In the genomic region with DNA sequence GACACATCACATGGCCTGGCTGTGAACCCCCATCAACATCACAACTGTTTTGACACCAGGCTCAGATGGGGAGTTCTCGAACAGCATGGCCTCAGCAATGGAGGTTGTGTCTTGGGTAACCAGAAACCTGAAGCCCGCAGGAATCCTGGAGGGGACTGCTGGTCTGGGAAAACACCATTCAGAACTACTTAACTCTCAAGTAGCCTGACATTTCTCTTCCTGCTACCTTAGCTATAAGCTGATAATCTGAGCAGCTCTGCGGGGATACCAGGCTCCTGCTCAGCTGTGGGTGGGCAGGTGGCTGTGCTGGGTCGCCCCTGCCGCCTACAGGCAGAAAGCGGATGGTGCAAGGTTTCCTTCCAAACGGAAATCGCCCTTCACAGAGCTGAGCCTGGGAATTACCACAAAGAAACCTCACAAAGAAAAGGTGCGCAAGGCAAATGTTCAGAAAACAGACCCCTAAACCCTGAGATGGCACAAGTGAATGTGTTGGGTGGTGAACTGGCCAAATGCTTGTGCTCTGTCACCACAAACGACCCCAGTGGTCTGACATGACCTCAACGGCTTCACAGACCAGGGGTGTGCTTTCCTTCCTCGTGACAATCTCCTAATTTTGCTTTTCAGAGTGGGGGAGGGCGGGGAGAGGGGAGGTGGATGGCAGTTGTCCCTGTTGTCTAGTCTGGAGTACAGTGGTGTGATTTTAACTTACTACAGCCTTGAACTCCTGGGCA, we compare ENCODE assay signal across 1 cellular context.
TF ChIP-seq lines count a peak whose summit lies in the region.

No MANE protein-coding gene starts in this region.

TF ChIP-seq in HepG2, 621 proteins besides CTCF, POLR2A, EP300 and RAD21 (continued from another document and continues in another):
- TF ChIP-seq FOXA3 (CRISPR knock-in tag; IDR thresholded peaks at IDR 0.05) (0 out of 2 replicates have a peak, but pooled peaks have one; percentile 30), ZNF878 (CRISPR knock-in tag; IDR thresholded peaks at IDR 0.05) (no peak), ELF1 (CRISPR knock-in tag; IDR thresholded peaks at IDR 0.05) (no peak), AGO2 (optimal IDR thresholded peaks at IDR 0.05; ENCODE audit: low read depth, low read length) (peak; percentile 80), SIN3B (IDR thresholded peaks at IDR 0.05; ENCODE audit: low read length) (peak; percentile 56; the same call in 1 of the 2 replicates), POLR2G (IDR thresholded peaks at IDR 0.05; ENCODE audit: low read depth, low read length) (peak; percentile 43), PCBP1 (IDR thresholded peaks at IDR 0.05; ENCODE audit: borderline replicate concordance, low read depth, low read length) (no peak), HNRNPLL (IDR thresholded peaks at IDR 0.05; ENCODE audit: low read depth, low read length, poor library complexity, severe bottlenecking) (no peak), ZNF761 (CRISPR knock-in tag; conservative IDR thresholded peaks at IDR 0.05) (no peak; the same call in 1 of the 2 replicates), ZNF274 (CRISPR knock-in tag; IDR thresholded peaks at IDR 0.05) (no peak), HDAC6 (IDR thresholded peaks at IDR 0.05; ENCODE audit: low read depth, low read length) (no peak), SAFB2 (CRISPR knock-in tag; IDR thresholded peaks at IDR 0.05; ENCODE audit: borderline replicate concordance, low read depth) (peak; percentile 45; the same call in 1 of the 2 replicates), ZNF83 (CRISPR knock-in tag; IDR thresholded peaks at IDR 0.05; ENCODE audit: borderline replicate concordance) (no peak), ZNF788 (CRISPR knock-in tag; IDR thresholded peaks at IDR 0.05; ENCODE audit: borderline replicate concordance) (peak; percentile 77; the same call in 1 of the 2 replicates), SP140L (CRISPR knock-in tag; IDR thresholded peaks at IDR 0.05; ENCODE audit: borderline replicate concordance) (no peak), ZNF205 (CRISPR knock-in tag; IDR thresholded peaks at IDR 0.05) (no peak; the same call in 1 of the 2 replicates), GABPA (IDR thresholded peaks at IDR 0.05; ENCODE audit: low read depth, low read length) (no peak), GABPA (CRISPR knock-in tag; IDR thresholded peaks at IDR 0.05; ENCODE audit: low read depth) (peak; percentile 37), ZNF556 (CRISPR knock-in tag; IDR thresholded peaks at IDR 0.05; ENCODE audit: borderline replicate concordance) (peak; percentile 68; the same call in 1 of the 2 replicates), ZNF720 (CRISPR knock-in tag; IDR thresholded peaks at IDR 0.05) (no peak), HIVEP1 (CRISPR knock-in tag; IDR thresholded peaks at IDR 0.05) (no peak; the same call in 1 of the 2 replicates), SALL2 (CRISPR knock-in tag; IDR thresholded peaks at IDR 0.05) (no peak; the same call in 1 of the 2 replicates), ZNF816 (CRISPR knock-in tag; IDR thresholded peaks at IDR 0.05; ENCODE audit: borderline replicate concordance) (no peak)
- TF ChIP-seq, protein P1, sequence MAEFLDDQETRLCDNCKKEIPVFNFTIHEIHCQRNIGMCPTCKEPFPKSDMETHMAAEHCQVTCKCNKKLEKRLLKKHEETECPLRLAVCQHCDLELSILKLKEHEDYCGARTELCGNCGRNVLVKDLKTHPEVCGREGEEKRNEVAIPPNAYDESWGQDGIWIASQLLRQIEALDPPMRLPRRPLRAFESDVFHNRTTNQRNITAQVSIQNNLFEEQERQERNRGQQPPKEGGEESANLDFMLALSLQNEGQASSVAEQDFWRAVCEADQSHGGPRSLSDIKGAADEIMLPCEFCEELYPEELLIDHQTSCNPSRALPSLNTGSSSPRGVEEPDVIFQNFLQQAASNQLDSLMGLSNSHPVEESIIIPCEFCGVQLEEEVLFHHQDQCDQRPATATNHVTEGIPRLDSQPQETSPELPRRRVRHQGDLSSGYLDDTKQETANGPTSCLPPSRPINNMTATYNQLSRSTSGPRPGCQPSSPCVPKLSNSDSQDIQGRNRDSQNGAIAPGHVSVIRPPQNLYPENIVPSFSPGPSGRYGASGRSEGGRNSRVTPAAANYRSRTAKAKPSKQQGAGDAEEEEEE (CRISPR knock-in tag; IDR thresholded peaks at IDR 0.05; ENCODE audit: borderline replicate concordance), result peak; percentile 34; the same call in 1 of the 2 replicates
- TF ChIP-seq, protein P2, sequence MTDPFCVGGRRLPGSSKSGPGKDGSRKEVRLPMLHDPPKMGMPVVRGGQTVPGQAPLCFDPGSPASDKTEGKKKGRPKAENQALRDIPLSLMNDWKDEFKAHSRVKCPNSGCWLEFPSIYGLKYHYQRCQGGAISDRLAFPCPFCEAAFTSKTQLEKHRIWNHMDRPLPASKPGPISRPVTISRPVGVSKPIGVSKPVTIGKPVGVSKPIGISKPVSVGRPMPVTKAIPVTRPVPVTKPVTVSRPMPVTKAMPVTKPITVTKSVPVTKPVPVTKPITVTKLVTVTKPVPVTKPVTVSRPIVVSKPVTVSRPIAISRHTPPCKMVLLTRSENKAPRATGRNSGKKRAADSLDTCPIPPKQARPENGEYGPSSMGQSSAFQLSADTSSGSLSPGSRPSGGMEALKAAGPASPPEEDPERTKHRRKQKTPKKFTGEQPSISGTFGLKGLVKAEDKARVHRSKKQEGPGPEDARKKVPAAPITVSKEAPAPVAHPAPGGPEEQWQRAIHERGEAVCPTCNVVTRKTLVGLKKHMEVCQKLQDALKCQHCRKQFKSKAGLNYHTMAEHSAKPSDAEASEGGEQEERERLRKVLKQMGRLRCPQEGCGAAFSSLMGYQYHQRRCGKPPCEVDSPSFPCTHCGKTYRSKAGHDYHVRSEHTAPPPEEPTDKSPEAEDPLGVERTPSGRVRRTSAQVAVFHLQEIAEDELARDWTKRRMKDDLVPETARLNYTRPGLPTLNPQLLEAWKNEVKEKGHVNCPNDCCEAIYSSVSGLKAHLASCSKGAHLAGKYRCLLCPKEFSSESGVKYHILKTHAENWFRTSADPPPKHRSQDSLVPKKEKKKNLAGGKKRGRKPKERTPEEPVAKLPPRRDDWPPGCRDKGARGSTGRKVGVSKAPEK (CRISPR knock-in tag; IDR thresholded peaks at IDR 0.05; ENCODE audit: borderline replicate concordance), result peak; percentile 58; the same call in 1 of the 2 replicates
- TF ChIP-seq, protein P3, sequence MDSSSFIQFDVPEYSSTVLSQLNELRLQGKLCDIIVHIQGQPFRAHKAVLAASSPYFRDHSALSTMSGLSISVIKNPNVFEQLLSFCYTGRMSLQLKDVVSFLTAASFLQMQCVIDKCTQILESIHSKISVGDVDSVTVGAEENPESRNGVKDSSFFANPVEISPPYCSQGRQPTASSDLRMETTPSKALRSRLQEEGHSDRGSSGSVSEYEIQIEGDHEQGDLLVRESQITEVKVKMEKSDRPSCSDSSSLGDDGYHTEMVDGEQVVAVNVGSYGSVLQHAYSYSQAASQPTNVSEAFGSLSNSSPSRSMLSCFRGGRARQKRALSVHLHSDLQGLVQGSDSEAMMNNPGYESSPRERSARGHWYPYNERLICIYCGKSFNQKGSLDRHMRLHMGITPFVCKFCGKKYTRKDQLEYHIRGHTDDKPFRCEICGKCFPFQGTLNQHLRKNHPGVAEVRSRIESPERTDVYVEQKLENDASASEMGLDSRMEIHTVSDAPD (CRISPR knock-in tag; IDR thresholded peaks at IDR 0.05), result no peak
- TF ChIP-seq, protein P4, sequence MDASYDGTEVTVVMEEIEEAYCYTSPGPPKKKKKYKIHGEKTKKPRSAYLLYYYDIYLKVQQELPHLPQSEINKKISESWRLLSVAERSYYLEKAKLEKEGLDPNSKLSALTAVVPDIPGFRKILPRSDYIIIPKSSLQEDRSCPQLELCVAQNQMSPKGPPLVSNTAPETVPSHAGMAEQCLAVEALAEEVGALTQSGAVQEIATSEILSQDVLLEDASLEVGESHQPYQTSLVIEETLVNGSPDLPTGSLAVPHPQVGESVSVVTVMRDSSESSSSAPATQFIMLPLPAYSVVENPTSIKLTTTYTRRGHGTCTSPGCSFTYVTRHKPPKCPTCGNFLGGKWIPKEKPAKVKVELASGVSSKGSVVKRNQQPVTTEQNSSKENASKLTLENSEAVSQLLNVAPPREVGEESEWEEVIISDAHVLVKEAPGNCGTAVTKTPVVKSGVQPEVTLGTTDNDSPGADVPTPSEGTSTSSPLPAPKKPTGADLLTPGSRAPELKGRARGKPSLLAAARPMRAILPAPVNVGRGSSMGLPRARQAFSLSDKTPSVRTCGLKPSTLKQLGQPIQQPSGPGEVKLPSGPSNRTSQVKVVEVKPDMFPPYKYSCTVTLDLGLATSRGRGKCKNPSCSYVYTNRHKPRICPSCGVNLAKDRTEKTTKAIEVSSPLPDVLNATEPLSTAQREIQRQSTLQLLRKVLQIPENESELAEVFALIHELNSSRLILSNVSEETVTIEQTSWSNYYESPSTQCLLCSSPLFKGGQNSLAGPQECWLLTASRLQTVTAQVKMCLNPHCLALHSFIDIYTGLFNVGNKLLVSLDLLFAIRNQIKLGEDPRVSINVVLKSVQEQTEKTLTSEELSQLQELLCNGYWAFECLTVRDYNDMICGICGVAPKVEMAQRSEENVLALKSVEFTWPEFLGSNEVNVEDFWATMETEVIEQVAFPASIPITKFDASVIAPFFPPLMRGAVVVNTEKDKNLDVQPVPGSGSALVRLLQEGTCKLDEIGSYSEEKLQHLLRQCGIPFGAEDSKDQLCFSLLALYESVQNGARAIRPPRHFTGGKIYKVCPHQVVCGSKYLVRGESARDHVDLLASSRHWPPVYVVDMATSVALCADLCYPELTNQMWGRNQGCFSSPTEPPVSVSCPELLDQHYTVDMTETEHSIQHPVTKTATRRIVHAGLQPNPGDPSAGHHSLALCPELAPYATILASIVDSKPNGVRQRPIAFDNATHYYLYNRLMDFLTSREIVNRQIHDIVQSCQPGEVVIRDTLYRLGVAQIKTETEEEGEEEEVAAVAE (CRISPR knock-in tag; IDR thresholded peaks at IDR 0.05; ENCODE audit: borderline replicate concordance), result no peak
- TF ChIP-seq, protein P5, sequence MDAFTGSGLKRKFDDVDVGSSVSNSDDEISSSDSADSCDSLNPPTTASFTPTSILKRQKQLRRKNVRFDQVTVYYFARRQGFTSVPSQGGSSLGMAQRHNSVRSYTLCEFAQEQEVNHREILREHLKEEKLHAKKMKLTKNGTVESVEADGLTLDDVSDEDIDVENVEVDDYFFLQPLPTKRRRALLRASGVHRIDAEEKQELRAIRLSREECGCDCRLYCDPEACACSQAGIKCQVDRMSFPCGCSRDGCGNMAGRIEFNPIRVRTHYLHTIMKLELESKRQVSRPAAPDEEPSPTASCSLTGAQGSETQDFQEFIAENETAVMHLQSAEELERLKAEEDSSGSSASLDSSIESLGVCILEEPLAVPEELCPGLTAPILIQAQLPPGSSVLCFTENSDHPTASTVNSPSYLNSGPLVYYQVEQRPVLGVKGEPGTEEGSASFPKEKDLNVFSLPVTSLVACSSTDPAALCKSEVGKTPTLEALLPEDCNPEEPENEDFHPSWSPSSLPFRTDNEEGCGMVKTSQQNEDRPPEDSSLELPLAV (CRISPR knock-in tag; conservative IDR thresholded peaks at IDR 0.05; ENCODE audit: low read depth), result no peak
- TF ChIP-seq, protein P6, sequence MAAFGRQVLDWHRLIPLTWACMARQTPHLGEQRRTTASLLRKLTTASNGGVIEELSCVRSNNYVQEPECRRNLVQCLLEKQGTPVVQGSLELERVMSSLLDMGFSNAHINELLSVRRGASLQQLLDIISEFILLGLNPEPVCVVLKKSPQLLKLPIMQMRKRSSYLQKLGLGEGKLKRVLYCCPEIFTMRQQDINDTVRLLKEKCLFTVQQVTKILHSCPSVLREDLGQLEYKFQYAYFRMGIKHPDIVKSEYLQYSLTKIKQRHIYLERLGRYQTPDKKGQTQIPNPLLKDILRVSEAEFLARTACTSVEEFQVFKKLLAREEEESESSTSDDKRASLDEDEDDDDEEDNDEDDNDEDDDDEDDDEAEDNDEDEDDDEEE (CRISPR knock-in tag; IDR thresholded peaks at IDR 0.05), result no peak
- TF ChIP-seq, protein P7, sequence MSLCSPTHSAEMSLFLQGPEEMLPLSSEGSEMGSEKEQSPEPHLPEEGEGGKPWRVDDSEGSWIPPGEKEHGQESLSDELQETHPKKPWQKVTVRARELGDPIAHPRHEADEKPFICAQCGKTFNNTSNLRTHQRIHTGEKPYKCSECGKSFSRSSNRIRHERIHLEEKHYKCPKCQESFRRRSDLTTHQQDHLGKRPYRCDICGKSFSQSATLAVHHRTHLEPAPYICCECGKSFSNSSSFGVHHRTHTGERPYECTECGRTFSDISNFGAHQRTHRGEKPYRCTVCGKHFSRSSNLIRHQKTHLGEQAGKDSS (CRISPR knock-in tag; IDR thresholded peaks at IDR 0.05; ENCODE audit: borderline replicate concordance, low read depth), result peak; percentile 83
- TF ChIP-seq, protein P8, sequence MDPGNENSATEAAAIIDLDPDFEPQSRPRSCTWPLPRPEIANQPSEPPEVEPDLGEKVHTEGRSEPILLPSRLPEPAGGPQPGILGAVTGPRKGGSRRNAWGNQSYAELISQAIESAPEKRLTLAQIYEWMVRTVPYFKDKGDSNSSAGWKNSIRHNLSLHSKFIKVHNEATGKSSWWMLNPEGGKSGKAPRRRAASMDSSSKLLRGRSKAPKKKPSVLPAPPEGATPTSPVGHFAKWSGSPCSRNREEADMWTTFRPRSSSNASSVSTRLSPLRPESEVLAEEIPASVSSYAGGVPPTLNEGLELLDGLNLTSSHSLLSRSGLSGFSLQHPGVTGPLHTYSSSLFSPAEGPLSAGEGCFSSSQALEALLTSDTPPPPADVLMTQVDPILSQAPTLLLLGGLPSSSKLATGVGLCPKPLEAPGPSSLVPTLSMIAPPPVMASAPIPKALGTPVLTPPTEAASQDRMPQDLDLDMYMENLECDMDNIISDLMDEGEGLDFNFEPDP (CRISPR knock-in tag; conservative IDR thresholded peaks at IDR 0.05), result no peak
- TF ChIP-seq, protein P9, sequence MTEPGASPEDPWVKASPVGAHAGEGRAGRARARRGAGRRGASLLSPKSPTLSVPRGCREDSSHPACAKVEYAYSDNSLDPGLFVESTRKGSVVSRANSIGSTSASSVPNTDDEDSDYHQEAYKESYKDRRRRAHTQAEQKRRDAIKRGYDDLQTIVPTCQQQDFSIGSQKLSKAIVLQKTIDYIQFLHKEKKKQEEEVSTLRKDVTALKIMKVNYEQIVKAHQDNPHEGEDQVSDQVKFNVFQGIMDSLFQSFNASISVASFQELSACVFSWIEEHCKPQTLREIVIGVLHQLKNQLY (CRISPR knock-in tag; IDR thresholded peaks at IDR 0.05), result no peak
- TF ChIP-seq, protein P10, sequence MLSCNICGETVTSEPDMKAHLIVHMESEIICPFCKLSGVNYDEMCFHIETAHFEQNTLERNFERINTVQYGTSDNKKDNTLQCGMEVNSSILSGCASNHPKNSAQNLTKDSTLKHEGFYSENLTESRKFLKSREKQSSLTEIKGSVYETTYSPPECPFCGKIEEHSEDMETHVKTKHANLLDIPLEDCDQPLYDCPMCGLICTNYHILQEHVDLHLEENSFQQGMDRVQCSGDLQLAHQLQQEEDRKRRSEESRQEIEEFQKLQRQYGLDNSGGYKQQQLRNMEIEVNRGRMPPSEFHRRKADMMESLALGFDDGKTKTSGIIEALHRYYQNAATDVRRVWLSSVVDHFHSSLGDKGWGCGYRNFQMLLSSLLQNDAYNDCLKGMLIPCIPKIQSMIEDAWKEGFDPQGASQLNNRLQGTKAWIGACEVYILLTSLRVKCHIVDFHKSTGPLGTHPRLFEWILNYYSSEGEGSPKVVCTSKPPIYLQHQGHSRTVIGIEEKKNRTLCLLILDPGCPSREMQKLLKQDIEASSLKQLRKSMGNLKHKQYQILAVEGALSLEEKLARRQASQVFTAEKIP (CRISPR knock-in tag; IDR thresholded peaks at IDR 0.05; ENCODE audit: borderline replicate concordance), result no peak
- TF ChIP-seq, protein P11, sequence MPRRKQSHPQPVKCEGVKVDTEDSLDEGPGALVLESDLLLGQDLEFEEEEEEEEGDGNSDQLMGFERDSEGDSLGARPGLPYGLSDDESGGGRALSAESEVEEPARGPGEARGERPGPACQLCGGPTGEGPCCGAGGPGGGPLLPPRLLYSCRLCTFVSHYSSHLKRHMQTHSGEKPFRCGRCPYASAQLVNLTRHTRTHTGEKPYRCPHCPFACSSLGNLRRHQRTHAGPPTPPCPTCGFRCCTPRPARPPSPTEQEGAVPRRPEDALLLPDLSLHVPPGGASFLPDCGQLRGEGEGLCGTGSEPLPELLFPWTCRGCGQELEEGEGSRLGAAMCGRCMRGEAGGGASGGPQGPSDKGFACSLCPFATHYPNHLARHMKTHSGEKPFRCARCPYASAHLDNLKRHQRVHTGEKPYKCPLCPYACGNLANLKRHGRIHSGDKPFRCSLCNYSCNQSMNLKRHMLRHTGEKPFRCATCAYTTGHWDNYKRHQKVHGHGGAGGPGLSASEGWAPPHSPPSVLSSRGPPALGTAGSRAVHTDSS (CRISPR knock-in tag; conservative IDR thresholded peaks at IDR 0.05), result no peak
